In genomic region chr14:58288106-58288792, GRCh38 we compare ENCODE assay signal across 16 cellular contexts. TPM values are rescaled to one million over a fixed set of nuclear protein-coding genes. Genes with fewer than 3 reads are reported as not detected.
DNase-seq lines count a peak whose midpoint lies in the region; FAIRE-seq and TF ChIP-seq lines count a peak whose summit lies in the region.
"Had no signal": no experiment of that assay in that cellular context is flagged by ENCODE, and none has a peak within 500 bp of the region (broad histone marks: within the 10 kb centered on the region; RNA-seq: fewer than 3 reads in every experiment).

No MANE protein-coding gene starts in this region.

- H3K4me1 ChIP-seq in Caco-2 (peaks cover 36% of the 10 kb centered on the region), liver (ENCODE audit: control insufficient read depth in 4 of 4, insufficient read depth in 4 of 4, low read length in 3 of 4) (peaks cover 18 to 61% (median 55%) of the 10 kb centered on the region in 4 donors)
- H3K4me1 ChIP-seq in effector memory CD4-positive, alpha-beta T cell (ENCODE audit: control insufficient read depth, insufficient read depth, low read length, poor library complexity, severe bottlenecking), result peaks cover 7% of the 10 kb centered on the region

- POLR2A ChIA-PET in Caco-2 (lab: Charles Lee), result interaction anchor here (1.2 to 1.9 kb wide), 2 partner anchors 10 to 44 kb away, joined by 7 to 9 read pairs; partner anchors contain the start of genes ARID4A and PSMA3

- TF ChIP-seq CTCF in 22Rv1 (IDR thresholded peaks at IDR 0.05) (no peak), Caco-2 (IDR thresholded peaks at IDR 0.05; ENCODE audit: insufficient read depth in 1 of 2, low read depth in 1 of 2, low read length in 1 of 2, severe bottlenecking in 1 of 2, unreplicated experiment in 1 of 2) (no peak), liver (IDR thresholded peaks at IDR 0.05; ENCODE audit: low read depth, low read length, missing input control) (no peak)

- H3K27ac Mint-ChIP-seq in Caco-2 (ENCODE audit: unreplicated experiment), result peak overlapping the region; percentile 21
- H3K27ac Mint-ChIP-seq in activated naive CD8-positive, alpha-beta T cell, result peak overlapping the region; percentile 28

- no peaks in the 10 kb centered on the region for H3K27me3 Mint-ChIP-seq in Caco-2 (ENCODE audit: insufficient read depth, unreplicated experiment)
- H3K27me3 Mint-ChIP-seq in activated naive CD8-positive, alpha-beta T cell, result no peaks in the 10 kb centered on the region

- H3K9me3 ChIP-seq in Caco-2, result no peaks in the 10 kb centered on the region
- no peaks in the 10 kb centered on the region for H3K9me3 ChIP-seq in liver (ENCODE audit: control insufficient read depth in 4 of 4, low read length in 3 of 4)
- H3K9me3 ChIP-seq in effector memory CD4-positive, alpha-beta T cell (ENCODE audit: control insufficient read depth, low read length), result no peaks in the 10 kb centered on the region
- H3K9me3 ChIP-seq: psoas muscle had no signal

- H3K9me3 Mint-ChIP-seq in Caco-2 (ENCODE audit: unreplicated experiment), result no peaks in the 10 kb centered on the region
- no peaks in the 10 kb centered on the region for H3K9me3 Mint-ChIP-seq in activated naive CD8-positive, alpha-beta T cell (ENCODE audit: low read depth)

- H3K27ac ChIP-seq in 22Rv1, result peak overlapping the region; percentile 13; the same call in 1 of the 2 replicates
- H3K27ac ChIP-seq in liver (ENCODE audit: low read depth in 1 of 2, low read length in 2 of 2), result peak overlapping the region; percentile 43 to 65
- no peak overlapping the region for H3K27ac ChIP-seq in effector memory CD4-positive, alpha-beta T cell (ENCODE audit: insufficient read depth, low read length, poor library complexity, severe bottlenecking)
- H3K27ac ChIP-seq: dorsolateral prefrontal cortex, psoas muscle had no signal

- H3K4me3 ChIP-seq in Caco-2 (ENCODE audit: low read depth, low read length) (no peak overlapping the region), liver (ENCODE audit: low read depth in 1 of 3, low read length in 3 of 3) (no peak overlapping the region)
- H3K4me3 ChIP-seq in effector memory CD4-positive, alpha-beta T cell (ENCODE audit: insufficient read depth, low read depth, low read length, poor library complexity, severe bottlenecking), result no peak overlapping the region
- H3K4me3 ChIP-seq: dorsolateral prefrontal cortex, psoas muscle had no signal

- peaks cover 2% of the 10 kb centered on the region; the same call in 1 of the 2 replicates for H3K36me3 ChIP-seq in Caco-2 (ENCODE audit: control insufficient read depth, insufficient read depth, low read length)
- H3K36me3 ChIP-seq in liver (ENCODE audit: control insufficient read depth in 4 of 4, insufficient read depth in 3 of 4, low read depth in 1 of 4, low read length in 3 of 4), result peaks cover 7 to 40% (median 23%) of the 10 kb centered on the region in 4 donors
- H3K36me3 ChIP-seq in effector memory CD4-positive, alpha-beta T cell (ENCODE audit: control insufficient read depth, insufficient read depth, low read length), result peaks cover 68% of the 10 kb centered on the region

- H3K9ac ChIP-seq in liver (ENCODE audit: low read depth in 1 of 2, low read length in 2 of 2), result no peak overlapping the region

- H3K36me3 Mint-ChIP-seq in Caco-2 (ENCODE audit: insufficient read depth, unreplicated experiment), result peaks cover 87% of the 10 kb centered on the region
- peaks cover 21% of the 10 kb centered on the region for H3K36me3 Mint-ChIP-seq in activated naive CD8-positive, alpha-beta T cell

- WGBS in liver, result 56% methylated on average over 3 of the region's 3 CpGs

- DNase-seq in Caco-2, result no peak
- no peak for DNase-seq in HTR-8/SVneo (ENCODE audit: insufficient read length, low spot score)
- DNase-seq in hypothalamus (lab: John Stamatoyannopoulos, UW), result no peak
- DNase-seq in NCI-H2227 treated with DMSO at 0.1 percent for 48 hours (lab: John Stamatoyannopoulos, UW), result no peak
- DNase-seq in effector memory CD4-positive, alpha-beta T cell, result no peak
- DNase-seq: activated CD4-positive, alpha-beta T cell treated with anti-CD3 and anti-CD28 coated beads for 4 hours; dorsolateral prefrontal cortex; left cardiac atrium; NCI-H146; NCI-H345; psoas muscle; Right ventricle myocardium superior; stimulated activated CD4-positive, alpha-beta T cell treated with anti-CD3 and anti-CD28 coated beads, Interleukin-12 subunit alpha, Interleukin-12 subunit beta, amount 100 ng/mL, for 4 hours had no signal

- FAIRE-seq in HTR-8/SVneo (lab: Jason Lieb, UNC), result no peak

- intact Hi-C loops in Caco-2 (cut with micrococcal nuclease; ENCODE audit: unreplicated experiment), result no loop called here

- H3K4me3 Mint-ChIP-seq in Caco-2 (ENCODE audit: unreplicated experiment), result peak overlapping the region; percentile 67
- no peak overlapping the region for H3K4me3 Mint-ChIP-seq in activated naive CD8-positive, alpha-beta T cell

- peaks cover 48% of the 10 kb centered on the region for H3K4me1 Mint-ChIP-seq in Caco-2 (ENCODE audit: low read depth, unreplicated experiment)
- H3K4me1 Mint-ChIP-seq in activated naive CD8-positive, alpha-beta T cell (ENCODE audit: low read depth), result peaks cover 79% of the 10 kb centered on the region

- no peak for TF ChIP-seq RAD21 in liver (IDR thresholded peaks at IDR 0.05)

- CTCF ChIA-PET in Caco-2 (lab: Charles Lee), result interaction anchor here (1.6 kb wide), 1 partner anchor 10 kb away, joined by 4 read pairs; the partner anchor contains the start of gene ARID4A

- H3K27me3 ChIP-seq in Caco-2 (replicated peaks; ENCODE audit: control insufficient read depth, insufficient read depth, low read length) (no peaks in the 10 kb centered on the region), liver (ENCODE audit: control insufficient read depth in 4 of 4, insufficient read depth in 4 of 4, low read length in 3 of 4) (no peaks in the 10 kb centered on the region)
- H3K27me3 ChIP-seq in effector memory CD4-positive, alpha-beta T cell (replicated peaks; ENCODE audit: control insufficient read depth, insufficient read depth, low read length, poor library complexity, severe bottlenecking), result no peaks in the 10 kb centered on the region
- H3K27me3 ChIP-seq: dorsolateral prefrontal cortex had no signal

- BruUV-seq in Caco-2 (replicated peaks; lab: Mats Ljungman, UMichigan), result no TSS peak

TF ChIP-seq in liver, 16 proteins besides CTCF, POLR2A, EP300 and RAD21 (continues in another document):
- no peak for TF ChIP-seq REST (IDR thresholded peaks at IDR 0.05)
- TF ChIP-seq, protein P1, sequence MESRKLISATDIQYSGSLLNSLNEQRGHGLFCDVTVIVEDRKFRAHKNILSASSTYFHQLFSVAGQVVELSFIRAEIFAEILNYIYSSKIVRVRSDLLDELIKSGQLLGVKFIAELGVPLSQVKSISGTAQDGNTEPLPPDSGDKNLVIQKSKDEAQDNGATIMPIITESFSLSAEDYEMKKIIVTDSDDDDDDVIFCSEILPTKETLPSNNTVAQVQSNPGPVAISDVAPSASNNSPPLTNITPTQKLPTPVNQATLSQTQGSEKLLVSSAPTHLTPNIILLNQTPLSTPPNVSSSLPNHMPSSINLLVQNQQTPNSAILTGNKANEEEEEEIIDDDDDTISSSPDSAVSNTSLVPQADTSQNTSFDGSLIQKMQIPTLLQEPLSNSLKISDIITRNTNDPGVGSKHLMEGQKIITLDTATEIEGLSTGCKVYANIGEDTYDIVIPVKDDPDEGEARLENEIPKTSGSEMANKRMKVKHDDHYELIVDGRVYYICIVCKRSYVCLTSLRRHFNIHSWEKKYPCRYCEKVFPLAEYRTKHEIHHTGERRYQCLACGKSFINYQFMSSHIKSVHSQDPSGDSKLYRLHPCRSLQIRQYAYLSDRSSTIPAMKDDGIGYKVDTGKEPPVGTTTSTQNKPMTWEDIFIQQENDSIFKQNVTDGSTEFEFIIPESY (IDR thresholded peaks at IDR 0.05), result no peak
- TF ChIP-seq YY1 (IDR thresholded peaks at IDR 0.05), result no peak
- TF ChIP-seq EGR1 (IDR thresholded peaks at IDR 0.05; ENCODE audit: low read depth in 2 of 2), result no peak
- TF ChIP-seq GABPA (IDR thresholded peaks at IDR 0.05 in 1 of 2, conservative IDR thresholded peaks at IDR 0.05 in 1 of 2), result no peak
- TF ChIP-seq JUND (IDR thresholded peaks at IDR 0.05), result no peak
- no peak for TF ChIP-seq NR2F2 (IDR thresholded peaks at IDR 0.05)
- TF ChIP-seq ATF3 (IDR thresholded peaks at IDR 0.05), result no peak
- TF ChIP-seq TAF1 (conservative IDR thresholded peaks at IDR 0.05), result no peak
- TF ChIP-seq FOXA1 (IDR thresholded peaks at IDR 0.05), result no peak
- TF ChIP-seq HNF4A (conservative IDR thresholded peaks at IDR 0.05), result no peak

RNA-seq across cellular contexts. Expression of gene ARID4A, which starts 10.1 kb away (rescaled TPM):
- total RNA-seq in Caco-2 (2022), result 30.7 and 31.5 TPM in 2 replicates
- 10 to 100 TPM; 10.1 to 13.9 TPM for total RNA-seq in liver
- 10 to 100 TPM in 1 of 2 donors, 1 to 10 TPM in 1; 3.8 to 26.9 TPM for polyA plus RNA-seq in liver

RNA-seq across cellular contexts. Expression of gene PSMA3, which starts 43.6 kb away (rescaled TPM):
- total RNA-seq in Caco-2 (2022) (334 and 352 TPM in 2 replicates), liver (100 to 1,000 TPM in 1 of 2 donors, 10 to 100 TPM in 1; 54.6 to 120 TPM)
- 100 to 1,000 TPM; 106 to 192 TPM for polyA plus RNA-seq in liver
